In the genomic region with DNA sequence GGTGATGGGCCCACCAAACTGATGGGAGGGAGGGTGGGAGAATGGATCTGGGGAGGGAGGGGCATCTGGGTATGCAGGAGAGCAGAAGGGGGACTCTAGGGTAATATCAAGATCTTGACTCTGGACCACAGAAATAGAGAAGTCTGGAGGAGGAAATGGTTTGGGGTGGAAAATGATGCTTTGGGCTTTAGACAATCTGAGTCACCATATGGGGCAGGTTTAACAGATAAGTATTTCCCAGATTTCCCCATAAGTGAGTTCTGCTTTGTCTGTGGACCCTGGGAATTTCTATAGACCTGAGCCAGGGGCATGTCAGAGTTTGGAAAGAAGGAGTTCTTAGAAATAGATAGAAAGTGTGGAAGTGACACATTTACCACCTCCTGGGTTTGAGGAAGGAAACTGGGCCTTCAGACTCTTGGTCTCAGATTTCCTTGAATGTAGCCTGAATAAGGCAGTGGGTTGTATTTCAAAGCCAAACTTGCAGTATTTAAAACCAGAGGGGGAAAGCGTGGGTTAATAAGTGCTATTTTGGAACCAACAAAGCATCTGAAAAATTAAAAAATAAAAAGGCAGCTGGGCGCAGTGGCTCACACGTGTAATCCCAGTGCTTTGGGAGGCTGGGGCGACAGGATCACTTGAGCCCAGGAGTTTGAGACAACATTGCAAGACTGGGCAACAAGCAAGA, we compare ENCODE assay signal across 1 cellular context.
TF ChIP-seq lines count a peak whose summit lies in the region.

No MANE protein-coding gene starts in this region.

TF ChIP-seq in IMR-90, 13 proteins besides CTCF, POLR2A, EP300 and RAD21 (continued from another document):
- TF ChIP-seq, protein P1, sequence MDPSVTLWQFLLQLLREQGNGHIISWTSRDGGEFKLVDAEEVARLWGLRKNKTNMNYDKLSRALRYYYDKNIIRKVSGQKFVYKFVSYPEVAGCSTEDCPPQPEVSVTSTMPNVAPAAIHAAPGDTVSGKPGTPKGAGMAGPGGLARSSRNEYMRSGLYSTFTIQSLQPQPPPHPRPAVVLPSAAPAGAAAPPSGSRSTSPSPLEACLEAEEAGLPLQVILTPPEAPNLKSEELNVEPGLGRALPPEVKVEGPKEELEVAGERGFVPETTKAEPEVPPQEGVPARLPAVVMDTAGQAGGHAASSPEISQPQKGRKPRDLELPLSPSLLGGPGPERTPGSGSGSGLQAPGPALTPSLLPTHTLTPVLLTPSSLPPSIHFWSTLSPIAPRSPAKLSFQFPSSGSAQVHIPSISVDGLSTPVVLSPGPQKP (IDR thresholded peaks at IDR 0.05; ENCODE audit: borderline replicate concordance, low read depth, low read length), result no peak
- no peak for TF ChIP-seq CEBPB (IDR thresholded peaks at IDR 0.05; ENCODE audit: low read depth, low read length)
